ENCODE assay signal across 8 cellular contexts in genomic region chr12:15276088-15276698, GRCh38. TPM values are rescaled to one million over a fixed set of nuclear protein-coding genes. Genes with fewer than 3 reads are reported as not detected.
DNase-seq lines count a peak whose midpoint lies in the region; ATAC-seq and TF ChIP-seq lines count a peak whose summit lies in the region.

No MANE protein-coding gene starts in this region.

- H3K4me3 ChIP-seq in breast epithelium: no peak overlapping the region

- H3K9me3 ChIP-seq in breast epithelium: no peaks in the 10 kb centered on the region

- no peaks in the 10 kb centered on the region for H3K27me3 ChIP-seq in breast epithelium

- intact Hi-C loops in breast epithelium (cut with DNase I; ENCODE audit: low total_unique reads): no loop called here

- H3K36me3 ChIP-seq in breast epithelium: no peaks in the 10 kb centered on the region

- ATAC-seq in left lobe of liver (peak; percentile 88), HG02571 (IDR thresholded peaks at IDR 0.05; ENCODE audit: unreplicated experiment) (no peak), GM21619 (IDR thresholded peaks at IDR 0.05; ENCODE audit: unreplicated experiment) (no peak)

- peak; percentile 62 to 79 (median 69) for TF ChIP-seq CTCF in breast epithelium (IDR thresholded peaks at IDR 0.05)

- no peak overlapping the region for H3K27ac ChIP-seq in breast epithelium

- DNase-seq in stimulated activated CD4-positive, alpha-beta T cell treated with anti-CD3 and anti-CD28 coated beads, Interleukin-15, amount 100 ng/mL, for 24 hours: peak; percentile 4
- no peak for DNase-seq in stimulated activated CD4-positive, alpha-beta T cell treated with anti-CD3 and anti-CD28 coated beads, Interleukin-2, amount 100 ng/mL, for 48 hours
- DNase-seq in NCI-H1694 treated with DMSO at 0.1 percent for 48 hours (lab: John Stamatoyannopoulos, UW): peak; percentile 48
- no peak for DNase-seq in breast epithelium (ENCODE audit: low spot score in 2 of 2)
- DNase-seq in left lobe of liver (ENCODE audit: low spot score): no peak
- no peak for DNase-seq in stimulated activated CD8-positive, alpha-beta memory T cell treated with anti-CD3 and anti-CD28 coated beads, Interleukin-4, amount 100 ng/mL, for 48 hours

- H3K4me1 ChIP-seq in breast epithelium: peaks cover 0 to 6% of the 10 kb centered on the region in 2 donors

- no peak for TF ChIP-seq POLR2A in breast epithelium (IDR thresholded peaks at IDR 0.05)

RNA-seq across cellular contexts. Expression of gene PTPRO, which starts 46.1 kb away (rescaled TPM):
- 1 to 10 TPM; 1.3 to 5.3 (median 2.5) TPM for total RNA-seq in breast epithelium
- 0.58 TPM for total RNA-seq in left lobe of liver

RNA-seq across cellular contexts. Expression of gene RERG, which starts 55.0 kb away (rescaled TPM):
- total RNA-seq in breast epithelium: 100 to 1,000 TPM in 1 of 3 donors, 10 to 100 TPM in 2; 16.3 to 126 (median 60.0) TPM
- total RNA-seq in left lobe of liver: 1.5 TPM

Comparison
In these comparisons a context has a peak if more than half of its experiments do, and no peak if none do; other contexts are left out.
1. DNase-seq: peak in stimulated activated CD4-positive, alpha-beta T cell treated with anti-CD3 and anti-CD28 coated beads, Interleukin-15, amount 100 ng/mL, for 24 hours (single experiment) and NCI-H1694 treated with DMSO at 0.1 percent for 48 hours (single experiment); none in stimulated activated CD4-positive, alpha-beta T cell treated with anti-CD3 and anti-CD28 coated beads, Interleukin-2, amount 100 ng/mL, for 48 hours (0 of 2), breast epithelium (0 of 2), left lobe of liver (single experiment) and stimulated activated CD8-positive, alpha-beta memory T cell treated with anti-CD3 and anti-CD28 coated beads, Interleukin-4, amount 100 ng/mL, for 48 hours (single experiment).